Comparison of ENCODE assay signal across 21 cellular contexts in the genomic region with DNA sequence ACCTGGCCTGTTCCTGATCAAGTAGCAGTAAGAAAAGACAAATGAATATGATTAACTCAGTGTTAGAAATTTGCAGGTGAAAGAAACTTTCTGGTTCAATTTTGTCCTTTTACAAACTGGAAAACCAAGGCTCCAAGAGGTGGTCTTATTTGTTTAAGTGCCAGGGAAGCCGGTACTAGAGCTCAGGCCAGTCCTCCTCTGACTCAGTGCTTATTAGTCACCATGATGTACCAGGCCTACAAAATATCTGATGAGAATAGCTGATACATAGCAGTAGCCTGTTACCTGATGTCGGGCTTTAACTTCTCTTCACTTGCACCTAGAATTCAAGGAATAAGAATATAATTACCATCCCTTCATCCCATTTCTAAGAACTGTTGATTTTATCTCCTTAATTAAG.
DNase-seq lines count a peak whose midpoint lies in the region; FAIRE-seq and TF ChIP-seq lines count a peak whose summit lies in the region.
"Had no signal": no experiment of that assay in that cellular context is flagged by ENCODE, and none has a peak within 500 bp of the region (broad histone marks: within the 10 kb centered on the region; RNA-seq: fewer than 3 reads in every experiment).

No MANE protein-coding gene starts in this region.

- no peaks in the 10 kb centered on the region for H3K4me1 Mint-ChIP-seq in MCF 10A (ENCODE audit: insufficient read depth, unreplicated experiment)
- H3K4me1 Mint-ChIP-seq in activated CD4-positive, alpha-beta T cell treated with anti-CD3 and anti-CD28 coated beads, Interleukin-2, amount 10 ng/mL, durations not matched to agents 7 days and 5 days, result no peaks in the 10 kb centered on the region
- H3K4me1 Mint-ChIP-seq: B cell, H9 had no signal

- no peak for TF ChIP-seq CTCF in MCF 10A (IDR thresholded peaks at IDR 0.05; ENCODE audit: unreplicated experiment)
- TF ChIP-seq CTCF in breast epithelium (IDR thresholded peaks at IDR 0.05), result no peak
- TF ChIP-seq CTCF in bronchial epithelial cell (IDR thresholded peaks at IDR 0.05; ENCODE audit: insufficient read depth, low read length, severe bottlenecking), result no peak

- DNase-seq in MCF 10A (ENCODE audit: unreplicated experiment) (peak; percentile 41), breast epithelium (ENCODE audit: low spot score in 2 of 2) (no peak), RKO (ENCODE audit: low spot score) (peak; percentile 36), bronchial epithelial cell (ENCODE audit: low read depth) (peak; percentile 47), iris pigment epithelial cell (ENCODE audit: low read depth) (peak; percentile 1), head of caudate nucleus (no peak), dedifferentiated amniotic fluid mesenchymal stem cell (ENCODE audit: extremely low spot score) (no peak)
- no peak for DNase-seq in activated CD4-positive, alpha-beta T cell treated with anti-CD3 and anti-CD28 coated beads, Interleukin-2, amount 10 ng/mL, durations not matched to agents 7 days and 5 days
- DNase-seq: CD8-positive, alpha-beta T cell; DMS 273 treated with DMSO at 0.1 percent for 48 hours; DMS53; DND-41; GDM1; GOT3; H9 had no signal

- no TSS peak for BruUV-seq in MCF 10A (replicated peaks; lab: Mats Ljungman, UMichigan)

- H3K9me3 ChIP-seq in breast epithelium, result no peaks in the 10 kb centered on the region
- H3K9me3 ChIP-seq: A549; BLaER1 treated with 17β-estradiol and CSF1 and Interleukin-3, amounts not matched to agents 10 nM and 100 nM had no signal

- peaks cover 11% of the 10 kb centered on the region for H3K9me3 Mint-ChIP-seq in MCF 10A (ENCODE audit: unreplicated experiment)
- peaks cover 3% of the 10 kb centered on the region for H3K9me3 Mint-ChIP-seq in activated CD4-positive, alpha-beta T cell treated with anti-CD3 and anti-CD28 coated beads, Interleukin-2, amount 10 ng/mL, durations not matched to agents 7 days and 5 days
- H3K9me3 Mint-ChIP-seq: H9 had no signal

- H3K36me3 Mint-ChIP-seq in MCF 10A (ENCODE audit: insufficient read depth, unreplicated experiment), result no peaks in the 10 kb centered on the region
- no peaks in the 10 kb centered on the region for H3K36me3 Mint-ChIP-seq in activated CD4-positive, alpha-beta T cell treated with anti-CD3 and anti-CD28 coated beads, Interleukin-2, amount 10 ng/mL, durations not matched to agents 7 days and 5 days (ENCODE audit: low read depth)
- H3K36me3 Mint-ChIP-seq: CD8-positive, alpha-beta T cell had no signal

- CTCF ChIA-PET in MCF 10A (lab: Yijun Ruan, JAX), result interaction anchor here (0.7 to 0.9 kb wide), 3 partner anchors 9 to 1168 kb away, joined by 3 to 4 read pairs (median 3); no protein-coding TSS in a partner anchor
- CTCF ChIA-PET in activated CD4-positive, alpha-beta T cell treated with anti-CD3 and anti-CD28 coated beads, Interleukin-2, amount 10 ng/mL, durations not matched to agents 7 days and 5 days (lab: Charles Lee), result no interaction called here

- FAIRE-seq in bronchial epithelial cell (lab: Jason Lieb, UNC), result no peak
- FAIRE-seq: A549, GM12892, GM18507 had no signal

- H3K36me3 ChIP-seq in breast epithelium (no peaks in the 10 kb centered on the region), bronchial epithelial cell (ENCODE audit: control insufficient read depth, insufficient read depth, low read length) (no peaks in the 10 kb centered on the region)
- H3K36me3 ChIP-seq: BLaER1 treated with 17β-estradiol and CSF1 and Interleukin-3, amounts not matched to agents 10 nM and 100 nM had no signal

- H3K27me3 ChIP-seq in breast epithelium (no peaks in the 10 kb centered on the region), bronchial epithelial cell (ENCODE audit: control insufficient read depth, insufficient read depth, low read length) (no peaks in the 10 kb centered on the region)
- H3K27me3 ChIP-seq: BLaER1 treated with 17β-estradiol and CSF1 and Interleukin-3, amounts not matched to agents 10 nM and 100 nM had no signal

- H3K27ac ChIP-seq in breast epithelium, result no peak overlapping the region
- H3K27ac ChIP-seq: 22Rv1; A549; BLaER1 treated with 17β-estradiol and CSF1 and Interleukin-3, amounts not matched to agents 10 nM and 100 nM had no signal

- H3K27me3 Mint-ChIP-seq in MCF 10A (ENCODE audit: insufficient read depth, unreplicated experiment), result no peaks in the 10 kb centered on the region
- H3K27me3 Mint-ChIP-seq in activated CD4-positive, alpha-beta T cell treated with anti-CD3 and anti-CD28 coated beads, Interleukin-2, amount 10 ng/mL, durations not matched to agents 7 days and 5 days, result no peaks in the 10 kb centered on the region
- H3K27me3 Mint-ChIP-seq: B cell had no signal

- no peak overlapping the region for H3K27ac Mint-ChIP-seq in MCF 10A (ENCODE audit: low read depth, unreplicated experiment)
- no peak overlapping the region for H3K27ac Mint-ChIP-seq in activated CD4-positive, alpha-beta T cell treated with anti-CD3 and anti-CD28 coated beads, Interleukin-2, amount 10 ng/mL, durations not matched to agents 7 days and 5 days
- H3K27ac Mint-ChIP-seq: B cell; CD8-positive, alpha-beta T cell; H9 had no signal

- no peak for TF ChIP-seq POLR2A in breast epithelium (IDR thresholded peaks at IDR 0.05)

- no peaks in the 10 kb centered on the region for H3K4me1 ChIP-seq in breast epithelium
- H3K4me1 ChIP-seq: A549; BLaER1 treated with 17β-estradiol and CSF1 and Interleukin-3, amounts not matched to agents 10 nM and 100 nM had no signal

- POLR2A ChIA-PET in MCF 10A (lab: Yijun Ruan, JAX), result no interaction called here
- POLR2A ChIA-PET in activated CD4-positive, alpha-beta T cell treated with anti-CD3 and anti-CD28 coated beads, Interleukin-2, amount 10 ng/mL, durations not matched to agents 7 days and 5 days (lab: Charles Lee), result no interaction called here

- intact Hi-C loops in MCF 10A (cut with micrococcal nuclease) (no loop called here), breast epithelium (cut with DNase I; ENCODE audit: low total_unique reads) (no loop called here), head of caudate nucleus (cut with DNase I) (no loop called here)

- no peak overlapping the region for H3K4me3 Mint-ChIP-seq in MCF 10A (ENCODE audit: unreplicated experiment)
- no peak overlapping the region for H3K4me3 Mint-ChIP-seq in activated CD4-positive, alpha-beta T cell treated with anti-CD3 and anti-CD28 coated beads, Interleukin-2, amount 10 ng/mL, durations not matched to agents 7 days and 5 days
- H3K4me3 Mint-ChIP-seq: B cell; CD8-positive, alpha-beta T cell; H9 had no signal

- H3K4me3 ChIP-seq in breast epithelium, result no peak overlapping the region
- H3K4me3 ChIP-seq in bronchial epithelial cell (ENCODE audit: low read depth, low read length), result no peak overlapping the region
- H3K4me3 ChIP-seq: A549; BLaER1 treated with 17β-estradiol and CSF1 and Interleukin-3, amounts not matched to agents 10 nM and 100 nM had no signal

Comparison
In these comparisons a context has a peak if more than half of its experiments do, and no peak if none do; other contexts are left out.
1. DNase-seq: peak in MCF 10A (single experiment), RKO (single experiment), bronchial epithelial cell (single experiment) and iris pigment epithelial cell (single experiment); none in breast epithelium (0 of 2), activated CD4-positive, alpha-beta T cell treated with anti-CD3 and anti-CD28 coated beads, Interleukin-2, amount 10 ng/mL, durations not matched to agents 7 days and 5 days (single experiment), head of caudate nucleus (0 of 42) and dedifferentiated amniotic fluid mesenchymal stem cell (single experiment).